Comparison of ENCODE assay signal across 11 cellular contexts in genomic region chr18:58015045-58015444, GRCh38. TPM values are rescaled to one million over a fixed set of nuclear protein-coding genes. Genes with fewer than 3 reads are reported as not detected.
DNase-seq lines count a peak whose midpoint lies in the region; ATAC-seq and TF ChIP-seq lines count a peak whose summit lies in the region.
"Had no signal": no experiment of that assay in that cellular context is flagged by ENCODE, and none has a peak within 500 bp of the region (broad histone marks: within the 10 kb centered on the region; RNA-seq: fewer than 3 reads in every experiment).

No MANE protein-coding gene starts in this region.

- H3K36me3 ChIP-seq in DOHH2 (ENCODE audit: control insufficient read depth, low read length) (peaks cover 11% of the 10 kb centered on the region; the same call in 1 of the 2 replicates), OCI-LY3 (replicated peaks; ENCODE audit: low read depth, low read length) (peaks cover 23% of the 10 kb centered on the region), vagina (no peaks in the 10 kb centered on the region)
- H3K36me3 ChIP-seq: neutrophil had no signal

- H3K4me1 ChIP-seq in DOHH2 (ENCODE audit: control insufficient read depth, low read length) (peaks cover 62% of the 10 kb centered on the region), OCI-LY3 (ENCODE audit: low read length) (peaks cover 37% of the 10 kb centered on the region), vagina (no peaks in the 10 kb centered on the region)

- no peaks in the 10 kb centered on the region for H3K9me2 ChIP-seq in DOHH2 (replicated peaks; ENCODE audit: control insufficient read depth, low read length)

- peak; percentile 98 for ATAC-seq in GM19455 (IDR thresholded peaks at IDR 0.05; ENCODE audit: unreplicated experiment)
- peak; percentile 99 for ATAC-seq in HG03045 (IDR thresholded peaks at IDR 0.05; ENCODE audit: unreplicated experiment)
- ATAC-seq in left ventricle myocardium superior = no peak

- H3K9me3 ChIP-seq in DOHH2 (ENCODE audit: control insufficient read depth, insufficient read depth, low read length) = peaks cover 14% of the 10 kb centered on the region
- peaks cover 20% of the 10 kb centered on the region for H3K9me3 ChIP-seq in OCI-LY3 (ENCODE audit: insufficient read depth, low read length)
- H3K9me3 ChIP-seq in vagina = no peaks in the 10 kb centered on the region
- H3K9me3 ChIP-seq: neutrophil had no signal

- DNase-seq in stimulated activated CD4-positive, alpha-beta T cell treated with anti-CD3 and anti-CD28 coated beads, Interleukin-4, amount 100 ng/mL, for 4 hours = no peak
- no peak for DNase-seq in activated effector memory CD4-positive, alpha-beta T cell treated with anti-CD3 and anti-CD28 coated beads, Interleukin-2, amount 50 U/mL, for 16 hours
- DNase-seq in left ventricle myocardium superior (no peak), vagina (ENCODE audit: extremely low spot score in 2 of 2) (no peak)
- DNase-seq: activated CD4-positive, alpha-beta memory T cell treated with anti-CD3 and anti-CD28 coated beads for 36 hours; NCI-H526 had no signal

- H3K27ac ChIP-seq in DOHH2 (ENCODE audit: low read depth, low read length) = peak overlapping the region; percentile 92
- H3K27ac ChIP-seq in OCI-LY3 (ENCODE audit: low read length) = peak overlapping the region; percentile 67
- H3K27ac ChIP-seq in vagina = no peak overlapping the region
- H3K27ac ChIP-seq: neutrophil had no signal

- H3K27me3 ChIP-seq in DOHH2 (ENCODE audit: control insufficient read depth, low read length) (no peaks in the 10 kb centered on the region), OCI-LY3 (ENCODE audit: low read depth, low read length) (peaks cover 63% of the 10 kb centered on the region), vagina (no peaks in the 10 kb centered on the region)
- H3K27me3 ChIP-seq: neutrophil had no signal

- no peak for TF ChIP-seq CTCF in DOHH2 (IDR thresholded peaks at IDR 0.05; ENCODE audit: low read depth, low read length, poor library complexity, severe bottlenecking)
- no peak for TF ChIP-seq CTCF in OCI-LY3 (IDR thresholded peaks at IDR 0.05; ENCODE audit: low read depth, low read length)
- TF ChIP-seq CTCF in vagina (IDR thresholded peaks at IDR 0.05) = no peak

- H3F3A ChIP-seq in DOHH2 (ENCODE audit: control insufficient read depth, insufficient read depth) = peaks cover 15% of the 10 kb centered on the region

- H3K4me3 ChIP-seq in DOHH2 (ENCODE audit: low read length) = peak overlapping the region; percentile 51
- H3K4me3 ChIP-seq in OCI-LY3 (ENCODE audit: low read length) = peak overlapping the region; percentile 57
- no peak overlapping the region for H3K4me3 ChIP-seq in vagina

- no peak overlapping the region; the same call in 1 of the 2 replicates for H2AFZ ChIP-seq in OCI-LY3 (ENCODE audit: low read depth, low read length)

- peak overlapping the region; percentile 10; the same call in 1 of the 2 replicates for H3K9ac ChIP-seq in OCI-LY3 (ENCODE audit: low read length)

- H3K4me2 ChIP-seq in DOHH2 (ENCODE audit: low read length) = peak overlapping the region; percentile 66
- H3K4me2 ChIP-seq in OCI-LY3 (ENCODE audit: low read length) = peak overlapping the region; percentile 70

- H3K79me2 ChIP-seq in DOHH2 (ENCODE audit: control insufficient read depth, low read length) = no peaks in the 10 kb centered on the region
- H3K79me2 ChIP-seq in OCI-LY3 (ENCODE audit: low read length) = no peaks in the 10 kb centered on the region

- no peaks in the 10 kb centered on the region for H4K20me1 ChIP-seq in DOHH2 (ENCODE audit: control insufficient read depth, insufficient read depth, low read depth, low read length)
- H4K20me1 ChIP-seq in OCI-LY3 (ENCODE audit: insufficient read depth, low read length) = no peaks in the 10 kb centered on the region

- intact Hi-C loops in left ventricle myocardium superior (cut with micrococcal nuclease) = no loop called here
- intact Hi-C loops in vagina (cut with DNase I) = no loop called here

- no peak for TF ChIP-seq POLR2A in vagina (IDR thresholded peaks at IDR 0.05)

RNA-seq across cellular contexts. Expression of gene NEDD4L, which starts 29.0 kb away (rescaled TPM):
- total RNA-seq in left ventricle myocardium superior (67.4 TPM), vagina (42.2 TPM)

Comparison
In these comparisons a context has a peak if more than half of its experiments do, and no peak if none do; other contexts are left out.
1. H3K4me3 ChIP-seq: peak in DOHH2 (single experiment) and OCI-LY3 (single experiment); none in vagina (0 of 2).